1 cellular context compared by ENCODE assay signal in the genomic region with DNA sequence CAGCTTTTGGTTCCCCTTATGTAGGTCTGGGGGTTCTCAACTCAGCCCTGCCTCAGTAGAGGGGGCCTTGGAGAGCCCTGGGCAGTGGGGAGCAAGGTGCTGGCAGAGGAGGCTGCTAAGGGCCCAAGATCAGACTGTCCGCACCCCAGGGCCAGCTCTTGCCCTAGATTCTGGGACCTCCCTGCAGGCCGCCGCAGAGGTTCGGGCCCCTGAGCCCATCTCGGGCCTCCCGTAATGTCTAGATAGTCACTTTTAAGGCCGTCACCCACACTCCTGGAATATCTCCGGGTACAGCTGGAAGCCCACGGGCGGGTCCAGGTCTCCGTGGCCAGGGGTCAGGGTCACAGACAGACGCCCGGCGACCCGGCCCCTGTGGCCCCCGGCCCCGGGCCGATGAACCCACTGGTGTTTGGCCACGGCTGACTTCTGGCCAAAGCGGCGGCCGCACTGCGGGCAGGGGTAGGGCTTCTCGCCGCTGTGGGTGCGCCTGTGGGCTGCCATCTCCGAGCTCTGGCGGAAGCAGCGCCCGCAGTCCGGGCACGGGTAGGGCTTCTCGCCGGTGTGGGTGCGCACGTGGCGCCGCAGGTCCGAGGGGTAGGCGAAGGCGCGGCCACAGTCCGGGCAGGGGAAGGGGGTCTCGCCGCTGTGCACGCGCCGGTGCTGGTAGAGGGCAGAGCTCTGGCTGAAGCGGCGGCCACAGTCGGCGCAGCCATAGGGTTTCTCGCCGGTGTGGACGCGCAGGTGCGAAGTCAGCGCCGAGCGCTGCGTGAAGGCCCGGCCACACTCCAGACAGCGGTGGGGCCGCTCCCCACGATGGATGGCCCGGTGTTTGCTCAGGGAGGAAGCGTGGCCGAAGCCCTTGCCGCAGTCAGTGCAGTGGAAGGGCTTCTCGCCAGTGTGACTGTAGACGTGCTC.
TF ChIP-seq lines count a peak whose summit lies in the region.

No MANE protein-coding gene starts in this region.

TF ChIP-seq in HepG2, 621 proteins besides CTCF, POLR2A, EP300 and RAD21:
- TF ChIP-seq HNRNPL (IDR thresholded peaks at IDR 0.05; ENCODE audit: low read depth, low read length) (0 out of 2 replicates have a peak, but pooled peaks have one; percentile 18), GABPB1 (CRISPR knock-in tag; IDR thresholded peaks at IDR 0.05) (no peak), FOXP1 (IDR thresholded peaks at IDR 0.05) (no peak), FOXP1 (CRISPR knock-in tag; IDR thresholded peaks at IDR 0.05) (no peak), HOXA3 (CRISPR knock-in tag; IDR thresholded peaks at IDR 0.05) (peak; percentile 31; the same call in 1 of the 2 replicates), ZC3H13 (CRISPR knock-in tag; IDR thresholded peaks at IDR 0.05) (peak; percentile 12; the same call in 1 of the 2 replicates), MTA1 (CRISPR knock-in tag; IDR thresholded peaks at IDR 0.05; ENCODE audit: borderline replicate concordance) (peak; percentile 35; the same call in 1 of the 2 replicates), CBX5 (CRISPR knock-in tag; IDR thresholded peaks at IDR 0.05; ENCODE audit: borderline replicate concordance) (no peak), SP1 (IDR thresholded peaks at IDR 0.05) (no peak), SP1 (CRISPR knock-in tag; IDR thresholded peaks at IDR 0.05) (no peak), ZNF776 (CRISPR knock-in tag; IDR thresholded peaks at IDR 0.05) (peak; percentile 3; the same call in 1 of the 2 replicates), SRSF4 (IDR thresholded peaks at IDR 0.05; ENCODE audit: low read depth, low read length, poor library complexity, severe bottlenecking) (peak; percentile 59), RBFOX2 (IDR thresholded peaks at IDR 0.05; ENCODE audit: low read depth, low read length) (peak; percentile 83), NR3C1 (CRISPR knock-in tag; IDR thresholded peaks at IDR 0.05) (no peak), ZNF10 (CRISPR knock-in tag; IDR thresholded peaks at IDR 0.05; ENCODE audit: borderline replicate concordance, low read depth) (no peak), RBM39 (IDR thresholded peaks at IDR 0.05; ENCODE audit: low read depth, low read length, poor library complexity, severe bottlenecking) (no peak), PHF5A (CRISPR knock-in tag; IDR thresholded peaks at IDR 0.05; ENCODE audit: low read depth, unreplicated experiment) (no peak), ZNF775 (CRISPR knock-in tag; IDR thresholded peaks at IDR 0.05; ENCODE audit: borderline replicate concordance) (no peak), AKNA (CRISPR knock-in tag; IDR thresholded peaks at IDR 0.05; ENCODE audit: borderline replicate concordance) (no peak), ZBTB38 (CRISPR knock-in tag; IDR thresholded peaks at IDR 0.05) (peak; percentile 48; the same call in 1 of the 2 replicates), FLYWCH1 (CRISPR knock-in tag; IDR thresholded peaks at IDR 0.05) (no peak), MED8 (CRISPR knock-in tag; IDR thresholded peaks at IDR 0.05; ENCODE audit: insufficient replicate concordance) (no peak), ZNF674 (CRISPR knock-in tag; IDR thresholded peaks at IDR 0.05; ENCODE audit: low read depth) (no peak), AGO2 (optimal IDR thresholded peaks at IDR 0.05; ENCODE audit: low read depth, low read length) (peak; percentile 80), MAX (IDR thresholded peaks at IDR 0.05) (no peak), ZHX1 (CRISPR knock-in tag; IDR thresholded peaks at IDR 0.05; ENCODE audit: low read depth) (0 out of 2 replicates have a peak, but pooled peaks have one; percentile 55), SIN3B (IDR thresholded peaks at IDR 0.05; ENCODE audit: low read length) (no peak), SIN3A (IDR thresholded peaks at IDR 0.05; ENCODE audit: borderline replicate concordance, low read depth, low read length) (no peak), TBX2 (CRISPR knock-in tag; IDR thresholded peaks at IDR 0.05; ENCODE audit: borderline replicate concordance) (0 out of 2 replicates have a peak, but pooled peaks have one; percentile 34)
- TF ChIP-seq, protein P1, sequence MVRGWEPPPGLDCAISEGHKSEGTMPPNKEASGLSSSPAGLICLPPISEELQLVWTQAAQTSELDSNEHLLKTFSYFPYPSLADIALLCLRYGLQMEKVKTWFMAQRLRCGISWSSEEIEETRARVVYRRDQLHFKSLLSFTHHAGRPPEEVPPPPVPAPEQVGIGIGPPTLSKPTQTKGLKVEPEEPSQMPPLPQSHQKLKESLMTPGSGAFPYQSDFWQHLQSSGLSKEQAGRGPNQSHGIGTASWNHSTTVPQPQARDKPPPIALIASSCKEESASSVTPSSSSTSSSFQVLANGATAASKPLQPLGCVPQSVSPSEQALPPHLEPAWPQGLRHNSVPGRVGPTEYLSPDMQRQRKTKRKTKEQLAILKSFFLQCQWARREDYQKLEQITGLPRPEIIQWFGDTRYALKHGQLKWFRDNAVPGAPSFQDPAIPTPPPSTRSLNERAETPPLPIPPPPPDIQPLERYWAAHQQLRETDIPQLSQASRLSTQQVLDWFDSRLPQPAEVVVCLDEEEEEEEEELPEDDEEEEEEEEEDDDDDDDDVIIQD (CRISPR knock-in tag; IDR thresholded peaks at IDR 0.05; ENCODE audit: low read depth), result no peak
- TF ChIP-seq, protein P2, sequence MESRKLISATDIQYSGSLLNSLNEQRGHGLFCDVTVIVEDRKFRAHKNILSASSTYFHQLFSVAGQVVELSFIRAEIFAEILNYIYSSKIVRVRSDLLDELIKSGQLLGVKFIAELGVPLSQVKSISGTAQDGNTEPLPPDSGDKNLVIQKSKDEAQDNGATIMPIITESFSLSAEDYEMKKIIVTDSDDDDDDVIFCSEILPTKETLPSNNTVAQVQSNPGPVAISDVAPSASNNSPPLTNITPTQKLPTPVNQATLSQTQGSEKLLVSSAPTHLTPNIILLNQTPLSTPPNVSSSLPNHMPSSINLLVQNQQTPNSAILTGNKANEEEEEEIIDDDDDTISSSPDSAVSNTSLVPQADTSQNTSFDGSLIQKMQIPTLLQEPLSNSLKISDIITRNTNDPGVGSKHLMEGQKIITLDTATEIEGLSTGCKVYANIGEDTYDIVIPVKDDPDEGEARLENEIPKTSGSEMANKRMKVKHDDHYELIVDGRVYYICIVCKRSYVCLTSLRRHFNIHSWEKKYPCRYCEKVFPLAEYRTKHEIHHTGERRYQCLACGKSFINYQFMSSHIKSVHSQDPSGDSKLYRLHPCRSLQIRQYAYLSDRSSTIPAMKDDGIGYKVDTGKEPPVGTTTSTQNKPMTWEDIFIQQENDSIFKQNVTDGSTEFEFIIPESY (CRISPR knock-in tag; IDR thresholded peaks at IDR 0.05), result no peak
- TF ChIP-seq, protein P3, sequence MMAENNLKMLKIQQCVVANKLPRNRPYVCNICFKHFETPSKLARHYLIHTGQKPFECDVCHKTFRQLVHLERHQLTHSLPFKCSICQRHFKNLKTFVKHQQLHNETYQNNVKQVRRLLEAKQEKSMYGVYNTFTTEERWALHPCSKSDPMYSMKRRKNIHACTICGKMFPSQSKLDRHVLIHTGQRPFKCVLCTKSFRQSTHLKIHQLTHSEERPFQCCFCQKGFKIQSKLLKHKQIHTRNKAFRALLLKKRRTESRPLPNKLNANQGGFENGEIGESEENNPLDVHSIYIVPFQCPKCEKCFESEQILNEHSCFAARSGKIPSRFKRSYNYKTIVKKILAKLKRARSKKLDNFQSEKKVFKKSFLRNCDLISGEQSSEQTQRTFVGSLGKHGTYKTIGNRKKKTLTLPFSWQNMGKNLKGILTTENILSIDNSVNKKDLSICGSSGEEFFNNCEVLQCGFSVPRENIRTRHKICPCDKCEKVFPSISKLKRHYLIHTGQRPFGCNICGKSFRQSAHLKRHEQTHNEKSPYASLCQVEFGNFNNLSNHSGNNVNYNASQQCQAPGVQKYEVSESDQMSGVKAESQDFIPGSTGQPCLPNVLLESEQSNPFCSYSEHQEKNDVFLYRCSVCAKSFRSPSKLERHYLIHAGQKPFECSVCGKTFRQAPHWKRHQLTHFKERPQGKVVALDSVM (CRISPR knock-in tag; IDR thresholded peaks at IDR 0.05), result no peak
